ENCODE assay signal across 9 cellular contexts in the genomic region with DNA sequence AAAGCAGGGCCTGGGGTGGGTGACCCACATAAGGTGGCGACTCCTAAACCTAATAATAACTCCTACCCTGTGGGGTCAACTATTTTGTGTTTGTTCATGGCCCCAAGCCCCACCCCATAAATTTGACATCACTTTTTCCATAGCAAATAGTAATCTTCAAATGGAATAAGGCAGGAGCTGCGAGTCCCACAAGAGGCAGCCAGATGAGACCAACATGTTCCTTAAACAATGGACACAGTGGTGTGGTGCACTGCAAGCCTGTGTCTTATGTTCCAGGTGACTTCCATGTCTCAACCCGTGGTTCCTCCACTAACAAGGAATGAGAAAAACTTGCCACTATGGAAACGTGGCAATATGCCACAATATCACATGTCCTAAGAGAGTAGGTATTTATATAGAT. TPM values are rescaled to one million over a fixed set of nuclear protein-coding genes. Genes with fewer than 3 reads are reported as not detected.
"Had no signal": no experiment of that assay in that cellular context is flagged by ENCODE, and none has a peak within 500 bp of the region (broad histone marks: within the 10 kb centered on the region; RNA-seq: fewer than 3 reads in every experiment).

No MANE protein-coding gene starts in this region.

- DNase-seq: IMR-90, KBM-7, KG1 had no signal

- H3K27ac ChIP-seq: HL-60 had no signal

- H3K4me3 ChIP-seq: K562 had no signal

RNA-seq across cellular contexts. Expression of a gene that starts 20.6 kb away (rescaled TPM):
- total RNA-seq: HepG2, HT-29, HT1080, IMR-90, K562 had no signal
- polyA plus RNA-seq: HepG2, IgD-negative memory B cell, IMR-90, K562 had no signal
